ENCODE assay signal across 8 cellular contexts in genomic region chr19:47256688-47257410, GRCh38. TPM values are rescaled to one million over a fixed set of nuclear protein-coding genes. Genes with fewer than 3 reads are reported as not detected.
DNase-seq lines count a peak whose midpoint lies in the region; ATAC-seq and TF ChIP-seq lines count a peak whose summit lies in the region.

No MANE protein-coding gene starts in this region.

- peak; percentile 71 for ATAC-seq in GM19395 (IDR thresholded peaks at IDR 0.05; ENCODE audit: unreplicated experiment)
- ATAC-seq in HG03521 (IDR thresholded peaks at IDR 0.05; ENCODE audit: unreplicated experiment): peak; percentile 67
- ATAC-seq in left lobe of liver: peak; percentile 80

- peak; percentile 87 for DNase-seq in BJ (ENCODE audit: low read depth)
- peak; percentile 100 for DNase-seq in NCI-H69 (lab: John Stamatoyannopoulos, UW)
- peak; percentile 99 for DNase-seq in activated CD4-positive, alpha-beta T cell treated with anti-CD3 and anti-CD28 coated beads, Interleukin-2, amount 50 U/mL, for 1 hour
- DNase-seq in cortex of kidney (lab: John Stamatoyannopoulos, UW): peak; percentile 72
- peak; percentile 100 for DNase-seq in left lobe of liver (ENCODE audit: low spot score)
- DNase-seq in stimulated activated CD4-positive, alpha-beta T cell treated with anti-CD3 and anti-CD28 coated beads, Interleukin-1b, Interleukin-23, amount 100 ng/mL, for 48 hours: peak; percentile 100

- peaks cover 23% of the 10 kb centered on the region for H3K36me3 ChIP-seq in BJ (ENCODE audit: control insufficient read depth, insufficient read depth, low read length)

- no peak for TF ChIP-seq CTCF in BJ (IDR thresholded peaks at IDR 0.05; ENCODE audit: insufficient read depth, low read depth, low read length)

- no peaks in the 10 kb centered on the region for H3K27me3 ChIP-seq in BJ (ENCODE audit: control insufficient read depth, insufficient read depth, low read length)

- H3K4me3 ChIP-seq in BJ (ENCODE audit: low read depth, low read length): peak overlapping the region; percentile 63

- CTCF ChIA-PET in BJ (lab: Yijun Ruan, JAX): interaction anchor here (0.6 to 5.9 kb wide), 7 partner anchors 11 to 322 kb away, joined by 3 to 85 read pairs (median 4); no protein-coding TSS in a partner anchor

- POLR2A ChIA-PET in BJ (lab: Charles Lee): interaction anchor here (0.6 to 1.6 kb wide), 8 partner anchors 13 to 1242 kb away, joined by 3 to 15 read pairs (median 4); partner anchors contain the start of gene INAFM1

RNA-seq across cellular contexts. Expression of gene CCDC9, which starts 0.5 kb away (rescaled TPM):
- polyA plus RNA-seq in BJ (2011; rRNA removed): 4.1 and 5.5 TPM in 2 replicates
- polyA minus RNA-seq in BJ (2011; rRNA and poly(A)+ RNA removed): 3.6 and 4.8 TPM in 2 replicates
- 10.4 TPM for total RNA-seq in left lobe of liver

RNA-seq across cellular contexts. Expression of gene INAFM1, which starts 17.8 kb away (rescaled TPM):
- 2.2 and 2.9 TPM in 2 replicates for polyA plus RNA-seq in BJ (2011; rRNA removed)
- 1.00 and 1.8 TPM in 2 replicates for polyA minus RNA-seq in BJ (2011; rRNA and poly(A)+ RNA removed)
- total RNA-seq in left lobe of liver: 5.6 TPM

RNA-seq across cellular contexts. Expression of gene BBC3, which starts 25.9 kb away (rescaled TPM):
- 5.2 and 5.7 TPM in 2 replicates for polyA plus RNA-seq in BJ (2011; rRNA removed)
- polyA minus RNA-seq in BJ (2011; rRNA and poly(A)+ RNA removed): 4.4 and 6.5 TPM in 2 replicates
- total RNA-seq in left lobe of liver: 2.7 TPM

RNA-seq across cellular contexts. Expression of gene C5AR1, which starts 52.8 kb away (rescaled TPM):
- 0.42 TPM in 2 replicates for polyA plus RNA-seq in BJ (2011; rRNA removed)
- polyA minus RNA-seq in BJ (2011; rRNA and poly(A)+ RNA removed): 0.81 TPM in 1 of 2 replicates, not detected in the other
- 6.2 TPM for total RNA-seq in left lobe of liver

Comparison
In these comparisons a context has a peak if more than half of its experiments do, and no peak if none do; other contexts are left out.
1. Peak in every context shown above with its lines: DNase-seq, ATAC-seq and H3K4me3 ChIP-seq.